9 cellular contexts compared by ENCODE assay signal in the genomic region with DNA sequence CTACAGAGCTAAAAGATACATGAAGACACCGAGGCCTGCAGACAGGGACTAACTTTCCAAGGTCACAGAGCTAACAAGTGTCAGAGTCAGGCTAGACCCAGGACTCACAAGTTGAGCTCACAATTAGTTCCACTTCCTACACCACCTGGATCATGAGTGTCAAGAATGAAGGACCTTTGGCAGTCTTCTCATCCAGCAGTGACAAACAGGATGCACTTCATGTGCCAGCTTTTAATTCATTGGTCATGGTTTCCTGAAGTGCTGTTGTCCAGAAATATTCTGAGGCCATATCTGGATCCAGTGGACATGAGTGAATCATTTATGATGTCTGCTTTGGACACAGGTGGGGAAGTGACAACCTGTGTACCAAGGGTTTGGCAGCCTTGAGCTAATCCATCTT.
"Had no signal": no experiment of that assay in that cellular context is flagged by ENCODE, and none has a peak within 500 bp of the region (broad histone marks: within the 10 kb centered on the region; RNA-seq: fewer than 3 reads in every experiment).

No MANE protein-coding gene starts in this region.

- H3K4me3 ChIP-seq: GM23248, K562 had no signal

- H3K9ac ChIP-seq: GM23248 had no signal

- DNase-seq: GM23248, GOT3, H9, HCEC 1CT, IMR-90, KG1 had no signal

- ATAC-seq: K562 had no signal

- FAIRE-seq: H54, HTR-8/SVneo, K562 had no signal

- H3K27ac ChIP-seq: GM23248 had no signal

- H2AFZ ChIP-seq: GM23248 had no signal

- H3K4me3 Mint-ChIP-seq: H9 had no signal

- H3K27ac Mint-ChIP-seq: H9 had no signal
